Comparison of ENCODE assay signal across 9 cellular contexts in the genomic region with DNA sequence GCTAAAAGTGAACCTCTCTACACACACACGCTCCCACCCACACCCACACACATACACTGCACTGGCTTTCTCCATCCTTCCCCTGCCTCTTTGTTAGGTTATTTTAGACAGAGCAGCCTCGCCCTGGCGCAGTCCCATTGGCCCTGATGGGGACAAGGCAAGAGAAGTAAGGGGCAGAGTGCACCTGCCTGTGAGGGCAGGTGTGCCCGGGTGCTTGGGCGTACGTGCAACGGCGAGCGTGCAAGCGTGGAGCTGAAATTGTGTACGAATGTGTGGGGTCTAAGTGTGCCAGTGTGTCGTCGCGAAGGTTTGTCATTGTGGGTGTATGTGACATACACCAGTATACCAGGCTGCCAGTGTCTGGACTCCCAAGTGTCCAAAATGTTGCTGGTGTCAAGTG. TPM values are rescaled to one million over a fixed set of nuclear protein-coding genes. Genes with fewer than 3 reads are reported as not detected.
DNase-seq lines count a peak whose midpoint lies in the region; ATAC-seq, FAIRE-seq and TF ChIP-seq lines count a peak whose summit lies in the region.
"Had no signal": no experiment of that assay in that cellular context is flagged by ENCODE, and none has a peak within 500 bp of the region (broad histone marks: within the 10 kb centered on the region; RNA-seq: fewer than 3 reads in every experiment).

No MANE protein-coding gene starts in this region.

- peak overlapping the region; percentile 74 for H3K27ac Mint-ChIP-seq in endothelial cell (ENCODE audit: unreplicated experiment)
- peak overlapping the region; percentile 46 to 67 (median 65) for H3K27ac Mint-ChIP-seq in nephron

- H3K4me1 ChIP-seq in BE2C = no peaks in the 10 kb centered on the region

- TF ChIP-seq CTCF in BE2C (IDR thresholded peaks at IDR 0.05; ENCODE audit: low read depth, low read length) (no peak), endothelial cell (IDR thresholded peaks at IDR 0.05; ENCODE audit: unreplicated experiment) (no peak), nephron (IDR thresholded peaks at IDR 0.05; ENCODE audit: unreplicated experiment in 3 of 3) (no peak)

- peaks cover 37% of the 10 kb centered on the region for H3K4me1 Mint-ChIP-seq in endothelial cell (ENCODE audit: unreplicated experiment)
- peaks cover 38% of the 10 kb centered on the region for H3K4me1 Mint-ChIP-seq in nephron

- TF ChIP-seq POLR2A in GM12892 (IDR thresholded peaks at IDR 0.05; ENCODE audit: low read depth, low read length) = no peak

- H3K27me3 Mint-ChIP-seq in endothelial cell (ENCODE audit: unreplicated experiment) (peaks cover 10% of the 10 kb centered on the region), nephron (ENCODE audit: low read depth) (peaks cover 58% of the 10 kb centered on the region)

- FAIRE-seq in GM12892 (lab: Jason Lieb, UNC) = no peak

- H3K9me3 ChIP-seq in BE2C = no peaks in the 10 kb centered on the region; the same call in 1 of the 2 replicates

- peaks cover 90% of the 10 kb centered on the region for H3K27me3 ChIP-seq in BE2C

- ATAC-seq in HG03520 (IDR thresholded peaks at IDR 0.05; ENCODE audit: unreplicated experiment) (no peak), HG03442 (IDR thresholded peaks at IDR 0.05; ENCODE audit: unreplicated experiment) (no peak)

- peak; percentile 6 for DNase-seq in BE2C
- peak; percentile 61 for DNase-seq in NCI-H146 (lab: John Stamatoyannopoulos, UW)
- peak; percentile 11 for DNase-seq in endothelial cell (ENCODE audit: low spot score)
- no peak for DNase-seq in NCI-H1930 (lab: John Stamatoyannopoulos, UW)
- DNase-seq in GM12892 (ENCODE audit: insufficient read length) = no peak

- H3K9me3 Mint-ChIP-seq in endothelial cell (ENCODE audit: unreplicated experiment) = no peaks in the 10 kb centered on the region
- H3K9me3 Mint-ChIP-seq in nephron = no peaks in the 10 kb centered on the region

- H3K36me3 Mint-ChIP-seq in endothelial cell (ENCODE audit: low read depth, unreplicated experiment) (no peaks in the 10 kb centered on the region), nephron (ENCODE audit: low read depth) (no peaks in the 10 kb centered on the region)
- H3K36me3 Mint-ChIP-seq: IgD-negative memory B cell had no signal

- no peaks in the 10 kb centered on the region for H3K36me3 ChIP-seq in BE2C

- peak overlapping the region; percentile 50 for H3K4me3 ChIP-seq in BE2C (ENCODE audit: low read depth, low read length)

- H3K4me3 Mint-ChIP-seq in endothelial cell (ENCODE audit: unreplicated experiment) = peak overlapping the region; percentile 99
- H3K4me3 Mint-ChIP-seq in nephron = peak overlapping the region; percentile 95 to 96 (median 95)

RNA-seq across cellular contexts. Expression of gene LRATD1, which starts 0.5 kb away (rescaled TPM):
- 0.19 TPM for polyA plus RNA-seq in BE2C (2012; ENCODE audit: insufficient read depth, insufficient read length, low read depth)
- total RNA-seq in endothelial cell (ENCODE audit: unreplicated experiment) = 37.6 TPM
- not detected for polyA plus RNA-seq in GM12892 (2012; ENCODE audit: missing spikeins)
- polyA plus RNA-seq: IgD-negative memory B cell had no signal

Comparison
In these comparisons a context has a peak if more than half of its experiments do, and no peak if none do; other contexts are left out.
1. DNase-seq: peak in BE2C (single experiment), NCI-H146 (single experiment) and endothelial cell (single experiment); none in NCI-H1930 (0 of 2) and GM12892 (single experiment).